22 cellular contexts compared by ENCODE assay signal in the genomic region with DNA sequence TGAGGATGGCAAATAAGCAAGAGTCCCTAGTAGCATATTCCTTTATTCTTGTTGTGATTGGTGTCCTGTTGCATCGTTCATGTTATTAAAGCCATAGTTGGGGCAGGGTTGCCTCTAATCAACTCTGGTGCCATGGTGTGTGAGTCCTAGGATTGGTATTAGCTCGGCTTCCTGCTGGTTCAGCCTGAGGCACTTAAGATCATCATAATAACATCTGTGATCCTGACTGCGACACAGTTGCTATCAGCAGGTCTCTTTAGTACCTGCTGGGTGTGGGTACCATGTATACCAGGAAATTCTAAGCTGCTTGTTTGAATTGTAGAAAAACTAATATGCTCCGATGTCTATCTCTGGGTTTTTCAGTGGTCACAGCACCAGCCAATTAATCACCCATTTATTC. TPM values are rescaled to one million over a fixed set of nuclear protein-coding genes. Genes with fewer than 3 reads are reported as not detected.
"Had no signal": no experiment of that assay in that cellular context is flagged by ENCODE, and none has a peak within 500 bp of the region (broad histone marks: within the 10 kb centered on the region; RNA-seq: fewer than 3 reads in every experiment).

No MANE protein-coding gene starts in this region.

- H3K36me3 ChIP-seq: colonic mucosa, gastroesophageal sphincter, left ventricle myocardium inferior had no signal

- H3K27ac ChIP-seq: colonic mucosa, gastroesophageal sphincter, heart right ventricle, left ventricle myocardium inferior had no signal

- H3K27me3 ChIP-seq: colonic mucosa, gastroesophageal sphincter, heart right ventricle had no signal

- H3K9me3 ChIP-seq: colonic mucosa, gastroesophageal sphincter, heart right ventricle, left ventricle myocardium inferior had no signal

- H3K4me3 ChIP-seq: colonic mucosa, gastroesophageal sphincter, heart right ventricle, left ventricle myocardium inferior had no signal

- ATAC-seq: activated CD8-positive, alpha-beta T cell treated with anti-CD3 and anti-CD28 coated beads, Interleukin-2, amount 10 ng/mL, durations not matched to agents 7 days and 5 days; gastroesophageal sphincter; heart right ventricle had no signal

- DNase-seq: activated CD4-positive, alpha-beta T cell treated with anti-CD3 and anti-CD28 coated beads, Interleukin-2, amount 10 ng/mL, durations not matched to agents 7 days and 5 days; activated CD8-positive, alpha-beta T cell treated with anti-CD3 and anti-CD28 coated beads, Interleukin-2, amount 10 ng/mL, durations not matched to agents 7 days and 5 days; activated naive CD4-positive, alpha-beta T cell treated with anti-CD3 and anti-CD28 coated beads for 36 hours; activated T-cell treated with anti-CD3 and anti-CD28 coated beads, Interleukin-2, amount 50 U/mL, for 24 hours; central memory CD4-positive, alpha-beta T cell; colonic mucosa; heart right ventricle; kidney glomerular epithelial cell; left ventricle myocardium inferior; occipital lobe; retina; stimulated activated CD4-positive, alpha-beta T cell treated with anti-CD3 and anti-CD28 coated beads, Interleukin-12 subunit alpha, Interleukin-12 subunit beta, amount 100 ng/mL, for 4 hours; stimulated activated CD4-positive, alpha-beta T cell treated with anti-CD3 and anti-CD28 coated beads, Interleukin-1b, Interleukin-23, amount 100 ng/mL, for 48 hours; stimulated activated CD8-positive, alpha-beta memory T cell treated with anti-CD3 and anti-CD28 coated beads, Interleukin-4, amount 100 ng/mL, for 48 hours; stimulated activated naive CD4-positive, alpha-beta T cell had no signal

- H3K4me1 ChIP-seq: gastroesophageal sphincter, heart right ventricle, left ventricle myocardium inferior had no signal

RNA-seq across cellular contexts. Expression of gene WEE2, which starts 1.6 kb away (rescaled TPM):
- total RNA-seq: activated CD4-positive, alpha-beta T cell treated with anti-CD3 and anti-CD28 coated beads, Interleukin-2, amount 10 ng/mL, durations not matched to agents 7 days and 5 days; activated CD8-positive, alpha-beta T cell treated with anti-CD3 and anti-CD28 coated beads, Interleukin-2, amount 10 ng/mL, durations not matched to agents 7 days and 5 days; activated naive CD4-positive, alpha-beta T cell treated with anti-CD3 and anti-CD28 coated beads for 36 hours; activated T-helper 2 cell treated with anti-CD3 and anti-CD28 coated beads, Interferon-gamma antibody, Interleukin-2, Interleukin-4, amounts not matched to agents 10 μg/mL and 5 μg/mL and 100 μg/mL, durations not matched to agents 14 hours and 24 hours and 36 hours; colonic mucosa; gastroesophageal sphincter; left ventricle myocardium inferior; posterior vena cava; ureter had no signal
- polyA plus RNA-seq: esophagus, heart right ventricle had no signal

RNA-seq across cellular contexts. Expression of gene TAS2R3, which starts 54.1 kb away (rescaled TPM):
- polyA plus RNA-seq: heart right ventricle, neural cell, thymus had no signal
